ENCODE assay signal across 25 cellular contexts in the genomic region with DNA sequence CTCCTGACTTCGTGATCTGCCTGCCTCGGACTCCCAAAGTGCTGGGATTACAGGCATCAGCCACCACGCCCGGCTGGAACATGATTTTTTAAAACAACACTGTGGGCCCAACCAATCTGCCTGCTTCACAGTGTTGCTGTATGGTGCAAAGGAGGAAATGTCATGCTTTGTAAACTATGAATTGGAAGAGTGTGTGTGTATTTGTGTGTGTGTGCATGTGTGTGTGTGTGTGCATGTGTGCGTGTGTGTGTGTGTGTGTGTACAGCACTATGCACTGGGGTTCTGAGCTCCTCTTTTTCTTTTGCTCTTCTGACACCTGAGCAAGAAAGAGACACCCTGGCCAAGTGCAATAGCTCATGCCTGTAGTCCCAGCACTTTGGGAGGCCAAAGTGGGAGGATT. TPM values are rescaled to one million over a fixed set of nuclear protein-coding genes. Genes with fewer than 3 reads are reported as not detected.
A peak's percentile ranks its signal among the peaks of the same experiment; 100 is the strongest.
DNase-seq lines count a peak whose midpoint lies in the region; ATAC-seq and TF ChIP-seq lines count a peak whose summit lies in the region.
"Had no signal": no experiment of that assay in that cellular context is flagged by ENCODE, and none has a peak within 500 bp of the region (broad histone marks: within the 10 kb centered on the region; RNA-seq: fewer than 3 reads in every experiment).

No MANE protein-coding gene starts in this region.

- H3K4me2 ChIP-seq in PC-9: no peak overlapping the region
- H3K4me2 ChIP-seq: BLaER1 had no signal

- peak; percentile 40 for ATAC-seq in esophagus mucosa
- ATAC-seq in GM18909 (IDR thresholded peaks at IDR 0.05; ENCODE audit: poor library complexity, unreplicated experiment): no peak
- ATAC-seq: GM12878 had no signal

- no peak overlapping the region for H2AFZ ChIP-seq in PC-9

- no TSS peak for BruUV-seq in PC-9 (replicated peaks; lab: Mats Ljungman, UMichigan)

- no peaks in the 10 kb centered on the region for H3K27me3 Mint-ChIP-seq in mesothelial cell of epicardium (ENCODE audit: low read depth)
- H3K27me3 Mint-ChIP-seq: CD4-positive, alpha-beta memory T cell; CD8-positive, alpha-beta memory T cell had no signal

- H3K27ac ChIP-seq in HEK293 (ENCODE audit: extremely low read depth, low read depth, low read length) (no peak overlapping the region), PC-9 (peak overlapping the region; percentile 69), epithelial cell of prostate (peak overlapping the region; percentile 37)
- H3K27ac ChIP-seq: BLaER1 had no signal

- H3F3A ChIP-seq in PC-9 (ENCODE audit: insufficient read depth, low read depth): peaks cover 31% of the 10 kb centered on the region

- H3K4me1 ChIP-seq in HEK293 (ENCODE audit: control insufficient read depth, insufficient read depth, low read length) (no peaks in the 10 kb centered on the region), PC-9 (replicated peaks; ENCODE audit: insufficient read depth) (peaks cover 19% of the 10 kb centered on the region)
- H3K4me1 ChIP-seq: BE2C, BLaER1 had no signal

- no peaks in the 10 kb centered on the region for H3K36me3 Mint-ChIP-seq in mesothelial cell of epicardium
- H3K36me3 Mint-ChIP-seq: CD14-positive monocyte; CD4-positive, alpha-beta memory T cell; CD4-positive, CD25-positive, alpha-beta regulatory T cell; CD8-positive, alpha-beta memory T cell had no signal

- H3K4me3 Mint-ChIP-seq in mesothelial cell of epicardium: no peak overlapping the region
- H3K4me3 Mint-ChIP-seq: CD14-positive monocyte; CD4-positive, alpha-beta memory T cell; CD4-positive, CD25-positive, alpha-beta regulatory T cell; CD8-positive, alpha-beta memory T cell had no signal

- DNase-seq in PC-9 (no peak), epithelial cell of prostate (ENCODE audit: low read depth, low spot score) (no peak), NOMO-1 treated with dmso at 0.1 percent for 144 hours (lab: John Stamatoyannopoulos, UW; ENCODE audit: unreplicated experiment) (no peak), mesothelial cell of epicardium (ENCODE audit: low spot score in 2 of 2, unreplicated experiment in 2 of 2) (no peak), GM13977 (ENCODE audit: low spot score) (no peak)
- DNase-seq: 8988T; ACHN; BE2C; C1 segment of cervical spinal cord; CD4-positive, alpha-beta memory T cell; CD4-positive, CD25-positive, alpha-beta regulatory T cell; CD8-positive, alpha-beta memory T cell; COR-L47; DMS 273 treated with DMSO at 0.1 percent for 48 hours; DMS153; DMS79; DND-41; EL; GDM1 had no signal

- in situ Hi-C loops in GM13977 (cut with MboI; ENCODE audit: low pct_unique_long_range_greater_than_20kb, low sequenced_read_pairs, unreplicated experiment): no loop called here

- no peaks in the 10 kb centered on the region for H4K20me1 ChIP-seq in PC-9 (ENCODE audit: insufficient read depth)
- H4K20me1 ChIP-seq: BLaER1 had no signal

- no peaks in the 10 kb centered on the region for H3K36me3 ChIP-seq in HEK293 (ENCODE audit: control insufficient read depth in 2 of 2, insufficient read depth in 1 of 2, low read length in 2 of 2)
- no peaks in the 10 kb centered on the region for H3K36me3 ChIP-seq in PC-9 (ENCODE audit: low read depth)
- H3K36me3 ChIP-seq: BE2C, BLaER1 had no signal

- H3K9me2 ChIP-seq in PC-9 (ENCODE audit: insufficient read depth): no peaks in the 10 kb centered on the region

- CTCF ChIA-PET in HEK293 (lab: Yijun Ruan, JAX): interaction anchor here (0.7 kb wide), 1 partner anchor 133 kb away, joined by 3 read pairs; no protein-coding TSS in a partner anchor
- CTCF ChIA-PET in PC-9 (lab: Charles Lee): interaction anchor here (0.6 kb wide), 1 partner anchor 133 kb away, joined by 8 read pairs; no protein-coding TSS in a partner anchor

- intact Hi-C loops in PC-9 (cut with micrococcal nuclease; ENCODE audit: unreplicated experiment): no loop called here

- H3K9me3 ChIP-seq in HEK293 (ENCODE audit: control insufficient read depth, insufficient read depth, low read depth, low read length): no peaks in the 10 kb centered on the region
- no peaks in the 10 kb centered on the region for H3K9me3 ChIP-seq in PC-9 (ENCODE audit: insufficient read depth, low read depth)
- H3K9me3 ChIP-seq: BE2C, BLaER1 had no signal

- H3K79me2 ChIP-seq in PC-9 (ENCODE audit: low read depth): no peaks in the 10 kb centered on the region

- H3K27me3 ChIP-seq in PC-9 (ENCODE audit: insufficient read depth, low read depth): no peaks in the 10 kb centered on the region
- H3K27me3 ChIP-seq: BE2C, BLaER1 had no signal

- no peaks in the 10 kb centered on the region for H3K4me1 Mint-ChIP-seq in mesothelial cell of epicardium
- H3K4me1 Mint-ChIP-seq: CD14-positive monocyte; CD4-positive, alpha-beta memory T cell; CD8-positive, alpha-beta memory T cell had no signal

- TF ChIP-seq CTCF in HEK293 (tag by site-specific recombination; IDR thresholded peaks at IDR 0.05) (no peak), PC-9 (conservative IDR thresholded peaks at IDR 0.05) (no peak), mesothelial cell of epicardium (IDR thresholded peaks at IDR 0.05; ENCODE audit: unreplicated experiment) (no peak), GM13977 (IDR thresholded peaks at IDR 0.05; ENCODE audit: extremely low read depth, insufficient read depth, missing control alignments) (no peak)

- H3K4me3 ChIP-seq in HEK293 (ENCODE audit: low read depth, low read length): no peak overlapping the region
- no peak overlapping the region for H3K4me3 ChIP-seq in PC-9
- H3K4me3 ChIP-seq: BLaER1, GM12878 had no signal

- POLR2A ChIA-PET in HEK293 (lab: Yijun Ruan, JAX) (no interaction called here), PC-9 (lab: Charles Lee; ENCODE audit: unreplicated experiment) (no interaction called here)

- H3K27ac Mint-ChIP-seq in mesothelial cell of epicardium: no peak overlapping the region
- H3K27ac Mint-ChIP-seq: CD4-positive, alpha-beta memory T cell; CD4-positive, CD25-positive, alpha-beta regulatory T cell had no signal

- no peaks in the 10 kb centered on the region for H3K9me3 Mint-ChIP-seq in mesothelial cell of epicardium
- H3K9me3 Mint-ChIP-seq: CD14-positive monocyte; CD4-positive, alpha-beta memory T cell; CD4-positive, CD25-positive, alpha-beta regulatory T cell; CD8-positive, alpha-beta memory T cell had no signal

TF ChIP-seq in HEK293, 187 proteins besides CTCF, POLR2A, EP300 and RAD21:
- no peak for TF ChIP-seq ZNF560 (tag by site-specific recombination; IDR thresholded peaks at IDR 0.05; ENCODE audit: borderline replicate concordance)
- TF ChIP-seq, protein P1, sequence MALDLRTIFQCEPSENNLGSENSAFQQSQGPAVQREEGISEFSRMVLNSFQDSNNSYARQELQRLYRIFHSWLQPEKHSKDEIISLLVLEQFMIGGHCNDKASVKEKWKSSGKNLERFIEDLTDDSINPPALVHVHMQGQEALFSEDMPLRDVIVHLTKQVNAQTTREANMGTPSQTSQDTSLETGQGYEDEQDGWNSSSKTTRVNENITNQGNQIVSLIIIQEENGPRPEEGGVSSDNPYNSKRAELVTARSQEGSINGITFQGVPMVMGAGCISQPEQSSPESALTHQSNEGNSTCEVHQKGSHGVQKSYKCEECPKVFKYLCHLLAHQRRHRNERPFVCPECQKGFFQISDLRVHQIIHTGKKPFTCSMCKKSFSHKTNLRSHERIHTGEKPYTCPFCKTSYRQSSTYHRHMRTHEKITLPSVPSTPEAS (tag by site-specific recombination; IDR thresholded peaks at IDR 0.05): peak; percentile 95

RNA-seq across cellular contexts. Expression of a gene that starts 14.5 kb away (rescaled TPM):
- total RNA-seq in PC-9 (2021) (141 and 233 TPM in 2 replicates), esophagus mucosa (196 TPM), mesothelial cell of epicardium (194 to 213 TPM (median 204 TPM) in 3 replicates)

RNA-seq across cellular contexts. Expression of a gene that starts 40.5 kb away (rescaled TPM):
- total RNA-seq in PC-9 (2021): 17.2 and 18.6 TPM in 2 replicates
- 7.5 TPM for total RNA-seq in esophagus mucosa
- 29.0 to 33.0 TPM (median 29.8 TPM) in 3 replicates for total RNA-seq in mesothelial cell of epicardium
